12 cellular contexts compared by ENCODE assay signal in the genomic region with DNA sequence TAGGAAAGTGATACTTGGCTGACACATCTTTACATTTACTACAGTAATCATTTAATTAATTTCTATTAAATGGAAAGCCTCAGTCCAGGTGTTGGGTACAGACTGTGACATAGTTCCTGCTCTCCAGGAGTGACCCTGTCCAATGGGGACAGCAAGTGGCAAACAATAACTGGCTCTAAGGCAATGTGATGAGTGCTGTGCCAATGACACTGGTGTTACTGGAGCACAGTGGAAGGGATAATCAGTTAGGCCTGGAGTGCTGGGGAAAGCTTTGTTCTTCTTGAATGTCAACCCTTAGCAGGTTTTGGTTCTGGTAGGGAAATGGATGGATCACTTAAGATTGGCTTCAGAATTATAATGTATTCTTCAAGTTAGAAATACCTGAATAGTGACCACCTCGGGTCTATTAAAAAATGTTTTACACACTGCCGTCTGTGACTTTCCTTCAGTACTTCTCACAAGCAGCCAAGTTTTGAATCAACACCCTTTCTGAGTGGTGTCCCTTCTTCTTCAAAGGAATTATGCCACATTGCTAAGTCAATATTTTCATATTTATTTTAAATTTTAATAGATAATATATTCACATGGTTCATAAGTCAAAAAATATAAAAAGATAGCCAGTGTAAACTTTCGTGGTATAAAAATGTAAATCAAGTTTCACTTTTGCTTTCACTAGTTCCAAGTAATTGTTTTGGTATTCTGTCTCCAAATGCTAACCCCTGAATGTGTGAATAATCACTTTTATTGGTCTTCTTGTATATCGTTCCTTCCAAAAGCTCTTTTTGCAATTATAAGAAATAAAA. TPM values are rescaled to one million over a fixed set of nuclear protein-coding genes. Genes with fewer than 3 reads are reported as not detected.
A peak's percentile ranks its signal among the peaks of the same experiment; 100 is the strongest.
DNase-seq lines count a peak whose midpoint lies in the region; ATAC-seq lines count a peak whose summit lies in the region.
"Had no signal": no experiment of that assay in that cellular context is flagged by ENCODE, and none has a peak within 500 bp of the region (broad histone marks: within the 10 kb centered on the region; RNA-seq: fewer than 3 reads in every experiment).

No MANE protein-coding gene starts in this region.

- H3K36me3 ChIP-seq in muscle layer of duodenum (ENCODE audit: control insufficient read depth in 1 of 2, insufficient read depth in 2 of 2, low read length in 2 of 2): peaks cover 22 to 47% of the 10 kb centered on the region in 2 donors
- peaks cover 2 to 3% of the 10 kb centered on the region in 2 donors for H3K36me3 ChIP-seq in aorta (ENCODE audit: control insufficient read depth in 1 of 2, insufficient read depth in 2 of 2, low read length in 1 of 2)

- DNase-seq in stimulated activated naive CD8-positive, alpha-beta T cell treated with anti-CD3 and anti-CD28 coated beads, Interleukin-15, Interleukin-2, amounts not matched to agents 100 U/mL and 50 U/mL, for 24 hours: no peak
- DNase-seq in aorta (no peak), nucleus accumbens (lab: John Stamatoyannopoulos, UW) (no peak), T-helper 9 cell (no peak)
- DNase-seq in activated CD4-positive, CD25-positive, alpha-beta regulatory T cell (lab: John Stamatoyannopoulos, UW): no peak
- DNase-seq: NCI-H510A; stimulated activated naive CD4-positive, alpha-beta T cell had no signal

- no peaks in the 10 kb centered on the region for H3K27me3 Mint-ChIP-seq in stimulated activated naive CD8-positive, alpha-beta T cell treated with anti-CD3 and anti-CD28 coated beads, Interleukin-15, Interleukin-2, amounts not matched to agents 100 ng/mL and 50 ng/mL, for 24 hours
- no peaks in the 10 kb centered on the region for H3K27me3 Mint-ChIP-seq in dendritic cell treated with granulocyte-macrophage colony-stimulating factor and Interleukin-4, amounts not matched to agents 40 ng/mL and 50 ng/mL, for 4 days
- H3K27me3 Mint-ChIP-seq: brain had no signal

- 0 to 1% methylated on average over 4 of the region's 4 CpGs for WGBS in aorta, 2 donors

- H3K4me1 ChIP-seq in muscle layer of duodenum (ENCODE audit: control insufficient read depth in 1 of 2, insufficient read depth in 2 of 2, low read length in 2 of 2): peaks cover 0 to 22% of the 10 kb centered on the region in 2 donors
- H3K4me1 ChIP-seq in aorta (ENCODE audit: control insufficient read depth in 1 of 2, insufficient read depth in 2 of 2, low read length in 2 of 2): peaks cover 0 to 6% of the 10 kb centered on the region in 2 donors

- peak overlapping the region; percentile 74 for H3K4me3 Mint-ChIP-seq in stimulated activated naive CD8-positive, alpha-beta T cell treated with anti-CD3 and anti-CD28 coated beads, Interleukin-15, Interleukin-2, amounts not matched to agents 100 ng/mL and 50 ng/mL, for 24 hours
- peak overlapping the region; percentile 37 for H3K4me3 Mint-ChIP-seq in dendritic cell treated with granulocyte-macrophage colony-stimulating factor and Interleukin-4, amounts not matched to agents 40 ng/mL and 50 ng/mL, for 4 days
- H3K4me3 Mint-ChIP-seq: brain had no signal

- peaks cover 21% of the 10 kb centered on the region for H3K4me1 Mint-ChIP-seq in stimulated activated naive CD8-positive, alpha-beta T cell treated with anti-CD3 and anti-CD28 coated beads, Interleukin-15, Interleukin-2, amounts not matched to agents 100 ng/mL and 50 ng/mL, for 24 hours (ENCODE audit: low read depth)
- no peaks in the 10 kb centered on the region for H3K4me1 Mint-ChIP-seq in dendritic cell treated with granulocyte-macrophage colony-stimulating factor and Interleukin-4, amounts not matched to agents 40 ng/mL and 50 ng/mL, for 4 days (ENCODE audit: low read depth)

- H3K27ac Mint-ChIP-seq in stimulated activated naive CD8-positive, alpha-beta T cell treated with anti-CD3 and anti-CD28 coated beads, Interleukin-15, Interleukin-2, amounts not matched to agents 100 ng/mL and 50 ng/mL, for 24 hours: peak overlapping the region; percentile 83
- peak overlapping the region; percentile 59 for H3K27ac Mint-ChIP-seq in dendritic cell treated with granulocyte-macrophage colony-stimulating factor and Interleukin-4, amounts not matched to agents 40 ng/mL and 50 ng/mL, for 4 days

- H3K4me3 ChIP-seq in muscle layer of duodenum (ENCODE audit: low read depth in 1 of 2, low read length in 2 of 2) (peak overlapping the region; percentile 45 to 47), aorta (ENCODE audit: low read length in 2 of 2) (peak overlapping the region in 1 of 2 donors; percentile 48)
- H3K4me3 ChIP-seq: hepatocyte had no signal

- no peak for ATAC-seq in stimulated activated naive CD8-positive, alpha-beta T cell treated with anti-CD3 and anti-CD28 coated beads, Interleukin-15, Interleukin-2, amounts not matched to agents 100 U/mL and 50 U/mL, for 24 hours
- peak; percentile 7 for ATAC-seq in aorta (ENCODE audit: low FRiP score)

- H3K27ac ChIP-seq in muscle layer of duodenum (ENCODE audit: low read length) (peak overlapping the region; percentile 72), aorta (ENCODE audit: low read depth in 1 of 2, low read length in 2 of 2) (peak overlapping the region in 1 of 2 donors; percentile 55)
- H3K27ac ChIP-seq: hepatocyte had no signal

- H3K27me3 ChIP-seq in muscle layer of duodenum (ENCODE audit: low read depth, low read length) (no peaks in the 10 kb centered on the region), aorta (ENCODE audit: control insufficient read depth in 1 of 2, insufficient read depth in 2 of 2, low read length in 1 of 2) (no peaks in the 10 kb centered on the region)
- H3K27me3 ChIP-seq: hepatocyte had no signal

- H3K36me3 Mint-ChIP-seq in stimulated activated naive CD8-positive, alpha-beta T cell treated with anti-CD3 and anti-CD28 coated beads, Interleukin-15, Interleukin-2, amounts not matched to agents 100 ng/mL and 50 ng/mL, for 24 hours (ENCODE audit: low read depth): peaks cover 62% of the 10 kb centered on the region
- peaks cover 58% of the 10 kb centered on the region for H3K36me3 Mint-ChIP-seq in dendritic cell treated with granulocyte-macrophage colony-stimulating factor and Interleukin-4, amounts not matched to agents 40 ng/mL and 50 ng/mL, for 4 days (ENCODE audit: low read depth)

- intact Hi-C loops in dendritic cell treated with granulocyte-macrophage colony-stimulating factor and Interleukin-4, amounts not matched to agents 40 ng/mL and 50 ng/mL, for 4 days (cut with micrococcal nuclease): no loop called here
- intact Hi-C loops in aorta (cut with DNase I): no loop called here

- H3K9me3 Mint-ChIP-seq in stimulated activated naive CD8-positive, alpha-beta T cell treated with anti-CD3 and anti-CD28 coated beads, Interleukin-15, Interleukin-2, amounts not matched to agents 100 ng/mL and 50 ng/mL, for 24 hours: no peaks in the 10 kb centered on the region
- no peaks in the 10 kb centered on the region for H3K9me3 Mint-ChIP-seq in dendritic cell treated with granulocyte-macrophage colony-stimulating factor and Interleukin-4, amounts not matched to agents 40 ng/mL and 50 ng/mL, for 4 days
- H3K9me3 Mint-ChIP-seq: brain had no signal

- no peaks in the 10 kb centered on the region for H3K9me3 ChIP-seq in muscle layer of duodenum (ENCODE audit: control insufficient read depth in 1 of 2, low read length in 2 of 2)
- H3K9me3 ChIP-seq in aorta (ENCODE audit: control insufficient read depth, low read length): no peaks in the 10 kb centered on the region

RNA-seq across cellular contexts. Expression of a gene that starts 9.6 kb away (rescaled TPM):
- total RNA-seq in aorta: 10 to 100 TPM; 31.5 to 43.1 TPM
- 10 to 100 TPM in 1 of 2 donors, 1 to 10 TPM in 1; 7.8 to 33.8 TPM for polyA plus RNA-seq in aorta

RNA-seq across cellular contexts. Expression of a gene that starts 57.1 kb away (rescaled TPM):
- 10 to 100 TPM; 11.5 to 13.9 TPM for total RNA-seq in aorta
- polyA plus RNA-seq in aorta: 10 to 100 TPM; 15.8 to 34.1 TPM
